In genomic region chr13:53901593-53901992, GRCh38 we compare ENCODE assay signal across 21 cellular contexts.
"Had no signal": no experiment of that assay in that cellular context is flagged by ENCODE, and none has a peak within 500 bp of the region (broad histone marks: within the 10 kb centered on the region; RNA-seq: fewer than 3 reads in every experiment).

No MANE protein-coding gene starts in this region.

- H3K27ac ChIP-seq: body of pancreas, cardiac muscle cell, lower lobe of right lung, neural progenitor cell, sigmoid colon, testis, uterus, WERI-Rb-1 had no signal

- H3K4me3 Mint-ChIP-seq: activated naive CD4-positive, alpha-beta T cell treated with anti-CD3 and anti-CD28 coated beads, Interleukin-2, amount 50 U/mL, for 24 hours; endodermal cell; naive thymus-derived CD4-positive, alpha-beta T cell; neural progenitor cell had no signal

- H3K9ac ChIP-seq: neural progenitor cell had no signal

- H3K9me3 ChIP-seq: body of pancreas, lower lobe of right lung, sigmoid colon, testis, uterus had no signal

- DNase-seq: activated CD4-positive, alpha-beta T cell treated with anti-CD3 and anti-CD28 coated beads for 1 hour; activated gamma-delta T cell treated with Interleukin-2 at 50 U/mL for 16 hours; activated T-cell treated with anti-CD3 and anti-CD28 coated beads, Interleukin-2, amount 50 U/mL, for 1 hour; anterior cingulate cortex; body of pancreas; cortex of kidney; endodermal cell; kidney; lower lobe of right lung; naive thymus-derived CD4-positive, alpha-beta T cell; sigmoid colon; stimulated activated CD4-positive, alpha-beta T cell treated with anti-CD3 and anti-CD28 coated beads, Interleukin-2, amount 100 ng/mL, for 48 hours; stimulated activated naive CD4-positive, alpha-beta T cell; testis; trophoblast cell; uterus; WERI-Rb-1 had no signal

- FAIRE-seq: kidney, TTC549 had no signal

- H2AFZ ChIP-seq: neural progenitor cell had no signal

- H3K4me1 Mint-ChIP-seq: activated naive CD4-positive, alpha-beta T cell treated with anti-CD3 and anti-CD28 coated beads, Interleukin-2, amount 50 U/mL, for 24 hours; endodermal cell; naive thymus-derived CD4-positive, alpha-beta T cell; neural progenitor cell had no signal

- H3K27ac Mint-ChIP-seq: activated naive CD4-positive, alpha-beta T cell treated with anti-CD3 and anti-CD28 coated beads, Interleukin-2, amount 50 U/mL, for 24 hours; endodermal cell; naive thymus-derived CD4-positive, alpha-beta T cell; neural progenitor cell had no signal

- H3K36me3 Mint-ChIP-seq: activated naive CD4-positive, alpha-beta T cell treated with anti-CD3 and anti-CD28 coated beads, Interleukin-2, amount 50 U/mL, for 24 hours; naive thymus-derived CD4-positive, alpha-beta T cell; neural progenitor cell had no signal

- H3K4me3 ChIP-seq: body of pancreas, cardiac muscle cell, lower lobe of right lung, neural progenitor cell, sigmoid colon, testis, uterus had no signal

- H3K9me3 Mint-ChIP-seq: activated naive CD4-positive, alpha-beta T cell treated with anti-CD3 and anti-CD28 coated beads, Interleukin-2, amount 50 U/mL, for 24 hours; endodermal cell; neural progenitor cell had no signal

- H3K4me1 ChIP-seq: body of pancreas, lower lobe of right lung, neural progenitor cell, testis, uterus had no signal

- H3K4me2 ChIP-seq: neural progenitor cell had no signal

- H3K27me3 ChIP-seq: body of pancreas, cardiac muscle cell, neural progenitor cell, sigmoid colon, testis, uterus had no signal

- ATAC-seq: body of pancreas; lower lobe of right lung; naive thymus-derived CD4-positive, alpha-beta T cell had no signal

- H3K27me3 Mint-ChIP-seq: activated naive CD4-positive, alpha-beta T cell treated with anti-CD3 and anti-CD28 coated beads, Interleukin-2, amount 50 U/mL, for 24 hours; naive thymus-derived CD4-positive, alpha-beta T cell had no signal

- H3K36me3 ChIP-seq: cardiac muscle cell, lower lobe of right lung, neural progenitor cell, sigmoid colon, uterus, WERI-Rb-1 had no signal
